Comparison of ENCODE assay signal across 23 cellular contexts in the genomic region with DNA sequence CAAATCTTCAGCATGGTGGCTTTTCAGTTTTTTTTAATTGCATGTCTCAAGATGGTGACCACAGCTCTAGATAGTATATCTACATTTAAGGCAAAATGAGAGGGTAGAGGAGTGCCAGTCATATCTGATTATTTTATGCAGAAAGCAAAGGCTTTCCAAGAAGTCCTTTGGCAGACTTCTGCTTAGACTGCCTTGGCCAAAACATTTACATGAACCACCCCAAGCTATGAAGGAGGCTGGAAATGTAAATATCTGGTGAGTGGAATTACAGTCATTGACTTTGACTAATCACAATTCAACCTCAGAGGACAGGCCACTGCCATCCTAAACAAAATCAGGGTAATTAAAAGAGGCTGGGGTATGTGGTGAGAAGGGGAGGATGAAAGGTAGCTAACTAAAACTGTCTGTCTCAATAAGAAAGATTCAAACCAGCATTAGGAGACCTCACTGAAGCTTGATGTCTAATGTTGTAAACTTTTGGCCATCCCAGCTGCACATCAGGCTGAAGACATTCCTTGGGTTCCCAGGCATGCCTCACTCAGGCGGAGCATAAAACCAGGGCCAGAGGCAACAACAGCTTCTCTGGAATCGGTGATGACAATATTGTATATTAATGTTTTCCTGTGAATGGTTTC. TPM values are rescaled to one million over a fixed set of nuclear protein-coding genes. Genes with fewer than 3 reads are reported as not detected.
DNase-seq lines count a peak whose midpoint lies in the region; ATAC-seq and TF ChIP-seq lines count a peak whose summit lies in the region.
"Had no signal": no experiment of that assay in that cellular context is flagged by ENCODE, and none has a peak within 500 bp of the region (broad histone marks: within the 10 kb centered on the region; RNA-seq: fewer than 3 reads in every experiment).

No MANE protein-coding gene starts in this region.

- H3K36me3 Mint-ChIP-seq in nephron (ENCODE audit: low read depth), result no peaks in the 10 kb centered on the region

- H3K4me3 ChIP-seq in left ventricle myocardium inferior (no peak overlapping the region), neuronal stem cell (ENCODE audit: low read length in 2 of 2) (no peak overlapping the region)
- H3K4me3 ChIP-seq: HAP-1, SJCRH30, upper lobe of left lung had no signal

- no peaks in the 10 kb centered on the region for H3K79me1 ChIP-seq in neuronal stem cell (ENCODE audit: low read depth, low read length)

- peaks cover 34% of the 10 kb centered on the region for H3K4me1 ChIP-seq in left ventricle myocardium inferior
- H3K4me1 ChIP-seq in neuronal stem cell (ENCODE audit: control insufficient read depth in 2 of 2, insufficient read depth in 1 of 2, low read depth in 1 of 2, low read length in 2 of 2), result peaks cover 0 to 9% of the 10 kb centered on the region in 2 donors
- H3K4me1 ChIP-seq: HAP-1, SJCRH30, upper lobe of left lung had no signal

- H3K9me3 Mint-ChIP-seq in nephron, result peaks cover 3% of the 10 kb centered on the region

- no peak overlapping the region for H2AFZ ChIP-seq in neuronal stem cell (ENCODE audit: low read length)

- H2BK5ac ChIP-seq in neuronal stem cell (ENCODE audit: low read length), result no peak overlapping the region

- no peak overlapping the region for H4K91ac ChIP-seq in neuronal stem cell (ENCODE audit: low read depth, low read length, poor library complexity)

- H2BK120ac ChIP-seq in neuronal stem cell (ENCODE audit: low read depth, low read length), result no peak overlapping the region

- no peak overlapping the region for H3K14ac ChIP-seq in neuronal stem cell (ENCODE audit: low read length)

- H3K4me1 Mint-ChIP-seq in nephron, result peaks cover 44% of the 10 kb centered on the region
- H3K4me1 Mint-ChIP-seq: T-helper 17 cell had no signal

- H3K4me3 Mint-ChIP-seq in nephron, result no peak overlapping the region
- H3K4me3 Mint-ChIP-seq: T-helper 17 cell had no signal

- no peak overlapping the region for H4K8ac ChIP-seq in neuronal stem cell (ENCODE audit: low read depth, low read length)

- no peak overlapping the region for H3K4me2 ChIP-seq in neuronal stem cell (ENCODE audit: insufficient read depth, low read length, poor library complexity, severe bottlenecking)

- no peaks in the 10 kb centered on the region for H3K36me3 ChIP-seq in left ventricle myocardium inferior
- H3K36me3 ChIP-seq in neuronal stem cell (replicated peaks in 1 of 2; ENCODE audit: control insufficient read depth in 2 of 2, insufficient read depth in 2 of 2, low read length in 2 of 2), result no peaks in the 10 kb centered on the region
- H3K36me3 ChIP-seq: HAP-1, SJCRH30, upper lobe of left lung, WERI-Rb-1 had no signal

- no peak overlapping the region for H2BK12ac ChIP-seq in neuronal stem cell (ENCODE audit: low read length)

- no peak overlapping the region for H3K9ac ChIP-seq in neuronal stem cell (ENCODE audit: low read depth, low read length, poor library complexity)

- H3K18ac ChIP-seq in neuronal stem cell (ENCODE audit: low read length), result no peak overlapping the region

- no peak overlapping the region for H2AK5ac ChIP-seq in neuronal stem cell (ENCODE audit: low read depth, low read length)

- no peaks in the 10 kb centered on the region for H3K27me3 Mint-ChIP-seq in nephron (ENCODE audit: low read depth)

- H3K23ac ChIP-seq in neuronal stem cell (ENCODE audit: low read depth, low read length, poor library complexity), result no peak overlapping the region

- no peak for ATAC-seq in HG02610 (IDR thresholded peaks at IDR 0.05; ENCODE audit: unreplicated experiment)
- ATAC-seq: left ventricle myocardium superior; stimulated activated naive CD8-positive, alpha-beta T cell treated with anti-CD3 and anti-CD28 coated beads, Interleukin-15, Interleukin-2, amounts not matched to agents 100 U/mL and 50 U/mL, for 24 hours; T-helper 17 cell had no signal

- H3K9me3 ChIP-seq in left ventricle myocardium inferior (replicated peaks) (peaks cover 13% of the 10 kb centered on the region), neuronal stem cell (replicated peaks in 1 of 2; ENCODE audit: control insufficient read depth in 2 of 2, insufficient read depth in 1 of 2, low read depth in 1 of 2, low read length in 2 of 2) (no peaks in the 10 kb centered on the region)
- H3K9me3 ChIP-seq: SJCRH30, upper lobe of left lung had no signal

- no CpG with 5 or more reads among the region's 2 CpGs for WGBS in neuronal stem cell (ENCODE audit: extremely low coverage in 2 of 2, insufficient read length in 2 of 2, insufficient replicate concordance in 1 of 2), 2 donors

- no peak for TF ChIP-seq CTCF in left ventricle myocardium inferior (IDR thresholded peaks at IDR 0.05; ENCODE audit: borderline replicate concordance)
- no peak for TF ChIP-seq CTCF in nephron (IDR thresholded peaks at IDR 0.05; ENCODE audit: unreplicated experiment in 3 of 3)

- H3K4ac ChIP-seq in neuronal stem cell (ENCODE audit: low read length), result no peak overlapping the region

- H3K27ac Mint-ChIP-seq in nephron, result peak overlapping the region; percentile 57 to 88 (median 77)
- H3K27ac Mint-ChIP-seq: T-helper 17 cell had no signal

- intact Hi-C loops in left ventricle myocardium inferior (cut with micrococcal nuclease) (no loop called here), cardiac septum (cut with DNase I) (no loop called here), head of caudate nucleus (cut with DNase I) (no loop called here)

- peak overlapping the region; percentile 27 for H3K27ac ChIP-seq in left ventricle myocardium inferior (replicated peaks)
- no peak overlapping the region for H3K27ac ChIP-seq in neuronal stem cell (replicated peaks; ENCODE audit: low read length)
- H3K27ac ChIP-seq: C4-2B, SJCRH30, upper lobe of left lung, WERI-Rb-1 had no signal

- H2BK15ac ChIP-seq in neuronal stem cell (ENCODE audit: low read length), result no peak overlapping the region

- DNase-seq in left ventricle myocardium inferior (no peak), cardiac septum (ENCODE audit: low spot score) (no peak), epidermal melanocyte (ENCODE audit: insufficient read length, low spot score) (peak; percentile 70), neuronal stem cell (ENCODE audit: low spot score) (no peak), dermis blood vessel endothelial cell (no peak), head of caudate nucleus (no peak)
- DNase-seq: 8988T; activated CD4-positive, alpha-beta T cell treated with anti-CD3 and anti-CD28 coated beads, Interleukin-2, amount 50 U/mL, for 4 hours; left ventricle myocardium superior; NCI-H146; NCI-H2171; NCI-H69; occipital lobe; SJCRH30; stimulated activated CD4-positive, alpha-beta T cell treated with anti-CD3 and anti-CD28 coated beads, Interleukin-1b, Interleukin-23, amount 100 ng/mL, for 48 hours; stimulated activated naive CD8-positive, alpha-beta T cell treated with anti-CD3 and anti-CD28 coated beads, Interleukin-15, Interleukin-2, amounts not matched to agents 100 U/mL and 50 U/mL, for 24 hours; T-helper 17 cell; upper lobe of left lung; WERI-Rb-1 had no signal

- no peaks in the 10 kb centered on the region for H3K27me3 ChIP-seq in left ventricle myocardium inferior (ENCODE audit: low read depth)
- H3K27me3 ChIP-seq in neuronal stem cell (ENCODE audit: control insufficient read depth in 3 of 3, insufficient read depth in 3 of 3, low read depth in 1 of 3, low read length in 3 of 3), result peaks cover 0 to 11% (median 0%) of the 10 kb centered on the region in 3 experiments
- H3K27me3 ChIP-seq: SJCRH30, upper lobe of left lung had no signal

RNA-seq across cellular contexts. Expression of gene PPP1R3C, which starts 53.4 kb away (rescaled TPM):
- total RNA-seq in left ventricle myocardium inferior (236 TPM), cardiac septum (212 TPM), dermis blood vessel endothelial cell (0.51 TPM in 2 replicates)
- polyA plus RNA-seq in neuronal stem cell (2013, experiment 1 of 2), result 3.3 TPM
- polyA plus RNA-seq in neuronal stem cell (2013, experiment 2 of 2), result 3.4 TPM

Comparison
In these comparisons a context has a peak if more than half of its experiments do, and no peak if none do; other contexts are left out.
1. RNA of gene PPP1R3C, which starts 53.4 kb away (total RNA-seq): 236 TPM in left ventricle myocardium inferior (single experiment) and 212 TPM in cardiac septum (single experiment); 0.51 TPM in dermis blood vessel endothelial cell; every median in the first group is over 100 times any median in the second.